In genomic region chr6:168884646-168885086, GRCh38 we compare ENCODE assay signal across 8 cellular contexts.
DNase-seq lines count a peak whose midpoint lies in the region; ATAC-seq, FAIRE-seq and TF ChIP-seq lines count a peak whose summit lies in the region.

No MANE protein-coding gene starts in this region.

- DNase-seq in A172 (ENCODE audit: low spot score), result peak; percentile 30
- peak; percentile 64 for DNase-seq in GM18507 (ENCODE audit: extremely low spot score, insufficient read length, low read depth)
- DNase-seq in HK-2 (ENCODE audit: unreplicated experiment), result peak; percentile 70
- DNase-seq in RPMI8226, result peak; percentile 70
- peak; percentile 90 for DNase-seq in activated effector memory CD4-positive, alpha-beta T cell treated with anti-CD3 and anti-CD28 coated beads, Interleukin-2, amount 50 U/mL, for 16 hours
- peak; percentile 39 for DNase-seq in foreskin melanocyte
- peak; percentile 73 to 88 (median 81) for DNase-seq in ovary
- no peak for DNase-seq in thoracic aorta (ENCODE audit: low spot score)

- H3K9me3 ChIP-seq in ovary (no peaks in the 10 kb centered on the region), thoracic aorta (no peaks in the 10 kb centered on the region)

- H3K4me3 ChIP-seq in ovary (peak overlapping the region; percentile 21), thoracic aorta (peak overlapping the region; percentile 66)

- no peak for TF ChIP-seq EP300 in ovary (IDR thresholded peaks at IDR 0.05)

- FAIRE-seq in GM18507 (lab: Jason Lieb, UNC), result peak; percentile 55

- H3K36me3 ChIP-seq in ovary (no peaks in the 10 kb centered on the region), thoracic aorta (no peaks in the 10 kb centered on the region)

- H3K27me3 ChIP-seq in ovary (no peaks in the 10 kb centered on the region), thoracic aorta (replicated peaks; ENCODE audit: insufficient read depth) (no peaks in the 10 kb centered on the region)

- TF ChIP-seq CTCF in ovary (IDR thresholded peaks at IDR 0.05), result peak; percentile 91 to 96 (median 95)
- TF ChIP-seq CTCF in thoracic aorta (IDR thresholded peaks at IDR 0.05), result peak; percentile 96

- intact Hi-C loops in ovary (cut with DNase I), result loop anchor here (2.0 to 10.0 kb wide), 5 partner anchors 260 to 514 kb away; no protein-coding TSS in a partner anchor

- H3K27ac ChIP-seq in ovary (no peak overlapping the region), thoracic aorta (no peak overlapping the region)

- WGBS in ovary, 3 donors, result 13 to 21% (median 13%) methylated on average over 25 to 37 of the region's 37 CpGs

- no peak for ATAC-seq in thoracic aorta (ENCODE audit: insufficient number of reproducible peaks, low FRiP score, low read depth)

- TF ChIP-seq POLR2A in ovary (IDR thresholded peaks at IDR 0.05), result peak; percentile 12

- H3K4me1 ChIP-seq in ovary (ENCODE audit: insufficient read depth), result peaks cover 2% of the 10 kb centered on the region
- H3K4me1 ChIP-seq in thoracic aorta (ENCODE audit: control insufficient read depth in 1 of 2, low read depth in 2 of 2), result no peaks in the 10 kb centered on the region
